In the genomic region with DNA sequence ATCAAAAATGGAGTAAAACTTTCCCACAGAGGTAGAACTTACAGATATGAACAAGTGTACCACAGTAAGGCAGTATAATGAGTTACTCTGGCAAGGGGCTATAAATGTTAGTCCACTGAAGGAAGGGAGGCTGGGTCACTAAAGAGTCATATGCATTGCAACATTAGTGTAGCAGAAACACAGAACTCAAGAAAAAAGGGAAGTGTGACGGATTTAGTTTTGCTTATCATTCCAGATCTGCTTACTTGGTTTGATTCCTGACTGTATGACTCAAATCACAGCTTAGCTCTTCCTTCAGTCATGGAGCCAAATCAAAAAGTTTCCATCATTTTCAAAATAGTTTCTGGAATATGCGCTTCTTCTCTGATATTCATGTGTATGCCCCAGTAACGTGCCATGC, we compare ENCODE assay signal across 21 cellular contexts.
DNase-seq lines count a peak whose midpoint lies in the region; ATAC-seq, FAIRE-seq and TF ChIP-seq lines count a peak whose summit lies in the region.
"Had no signal": no experiment of that assay in that cellular context is flagged by ENCODE, and none has a peak within 500 bp of the region (broad histone marks: within the 10 kb centered on the region; RNA-seq: fewer than 3 reads in every experiment).

No MANE protein-coding gene starts in this region.

- DNase-seq in NB4 (ENCODE audit: low read depth) (peak; percentile 55), astrocyte (ENCODE audit: low read depth) (peak; percentile 62), retinal pigment epithelial cell (ENCODE audit: low read depth) (peak; percentile 63), DMS79 treated with DMSO at 0.1 percent for 48 hours (lab: John Stamatoyannopoulos, UW) (no peak)
- DNase-seq: activated T-cell treated with anti-CD3 and anti-CD28 coated beads, Interleukin-2, amount 50 U/mL, for 72 hours; CD8-positive, alpha-beta memory T cell; left ventricle myocardium superior; naive thymus-derived CD8-positive, alpha-beta T cell; NCI-H2081; NCI-H526; stimulated activated CD4-positive, alpha-beta T cell treated with anti-CD3 and anti-CD28 coated beads, Interleukin-2, amount 100 ng/mL, for 48 hours; T-helper 9 cell had no signal

- H3K4me3 ChIP-seq in NB4 (ENCODE audit: low read depth, low read length) = no peak overlapping the region
- H3K4me3 ChIP-seq in astrocyte (ENCODE audit: insufficient read depth, low read depth, low read length) = no peak overlapping the region
- no peak overlapping the region for H3K4me3 ChIP-seq in retinal pigment epithelial cell (ENCODE audit: low read length)
- H3K4me3 ChIP-seq: esophagus muscularis mucosa, HAP-1 had no signal

- H3K27ac ChIP-seq in astrocyte (ENCODE audit: low read depth, low read length) = no peak overlapping the region
- H3K27ac ChIP-seq: esophagus muscularis mucosa, HL-60 had no signal

- H3K36me3 Mint-ChIP-seq in astrocyte (ENCODE audit: low read depth, unreplicated experiment) = no peaks in the 10 kb centered on the region
- H3K36me3 Mint-ChIP-seq: CD8-positive, alpha-beta memory T cell; naive thymus-derived CD8-positive, alpha-beta T cell; type B pancreatic cell had no signal

- H3K4me1 ChIP-seq in astrocyte (ENCODE audit: insufficient read depth, low read length) = no peaks in the 10 kb centered on the region
- H3K4me1 ChIP-seq: esophagus muscularis mucosa, HAP-1 had no signal

- peaks cover 6% of the 10 kb centered on the region for H3K4me1 Mint-ChIP-seq in astrocyte (ENCODE audit: low read depth, unreplicated experiment)
- H3K4me1 Mint-ChIP-seq: CD8-positive, alpha-beta memory T cell; naive thymus-derived CD8-positive, alpha-beta T cell had no signal

- no peak overlapping the region for H3K4me2 ChIP-seq in astrocyte (ENCODE audit: low read length)

- no peaks in the 10 kb centered on the region for H4K20me1 ChIP-seq in astrocyte (ENCODE audit: insufficient read depth, low read length)

- H3K9me3 Mint-ChIP-seq in astrocyte (ENCODE audit: unreplicated experiment) = no peaks in the 10 kb centered on the region
- H3K9me3 Mint-ChIP-seq: dendritic cell treated with granulocyte-macrophage colony-stimulating factor and Interleukin-4, amounts not matched to agents 40 ng/mL and 50 ng/mL, for 4 days; type B pancreatic cell had no signal

- H3K9me3 ChIP-seq in astrocyte (ENCODE audit: insufficient read depth, low read depth, low read length) = no peaks in the 10 kb centered on the region
- H3K9me3 ChIP-seq: esophagus muscularis mucosa, HAP-1 had no signal

- H2AFZ ChIP-seq in astrocyte (ENCODE audit: low read depth, low read length) = no peak overlapping the region

- TF ChIP-seq POLR2A in NB4 (IDR thresholded peaks at IDR 0.05; ENCODE audit: extremely low read depth, insufficient read length) (no peak), GM18505 (IDR thresholded peaks at IDR 0.05; ENCODE audit: borderline replicate concordance, extremely low read depth, insufficient read depth, insufficient read length) (no peak)

- no peaks in the 10 kb centered on the region for H3K36me3 ChIP-seq in astrocyte (ENCODE audit: insufficient read depth, low read length)
- H3K36me3 ChIP-seq: esophagus muscularis mucosa, HAP-1 had no signal

- H3K9ac ChIP-seq in astrocyte (ENCODE audit: low read length) = no peak overlapping the region

- no peaks in the 10 kb centered on the region for H3K79me2 ChIP-seq in astrocyte (ENCODE audit: insufficient read depth, low read length)

- ATAC-seq in GM18511 (IDR thresholded peaks at IDR 0.05; ENCODE audit: unreplicated experiment) (peak; percentile 44), GM18505 (IDR thresholded peaks at IDR 0.05; ENCODE audit: unreplicated experiment) (no peak), GM21528 (IDR thresholded peaks at IDR 0.05; ENCODE audit: low FRiP score, unreplicated experiment) (no peak)
- ATAC-seq: activated T-cell treated with anti-CD3 and anti-CD28 coated beads, Interleukin-2, amount 50 U/mL, for 72 hours; left ventricle myocardium superior; naive thymus-derived CD8-positive, alpha-beta T cell had no signal

- no peak overlapping the region for H3K4me3 Mint-ChIP-seq in astrocyte (ENCODE audit: unreplicated experiment)
- H3K4me3 Mint-ChIP-seq: activated T-cell treated with anti-CD3 and anti-CD28 coated beads, Interleukin-2, amount 50 U/mL, for 72 hours; CD8-positive, alpha-beta memory T cell; dendritic cell treated with granulocyte-macrophage colony-stimulating factor and Interleukin-4, amounts not matched to agents 40 ng/mL and 50 ng/mL, for 4 days; naive thymus-derived CD8-positive, alpha-beta T cell; type B pancreatic cell had no signal

- TF ChIP-seq CTCF in NB4 (IDR thresholded peaks at IDR 0.05; ENCODE audit: low read depth, low read length) (no peak), astrocyte (IDR thresholded peaks at IDR 0.05; ENCODE audit: insufficient read depth, low read depth, low read length) (no peak), retinal pigment epithelial cell (conservative IDR thresholded peaks at IDR 0.05; ENCODE audit: low read depth, low read length) (no peak)

- H3K27me3 Mint-ChIP-seq in astrocyte (ENCODE audit: low read depth, unreplicated experiment) = no peaks in the 10 kb centered on the region
- H3K27me3 Mint-ChIP-seq: CD8-positive, alpha-beta memory T cell; dendritic cell treated with granulocyte-macrophage colony-stimulating factor and Interleukin-4, amounts not matched to agents 40 ng/mL and 50 ng/mL, for 4 days; naive thymus-derived CD8-positive, alpha-beta T cell; type B pancreatic cell had no signal

- H3K27ac Mint-ChIP-seq in astrocyte (ENCODE audit: unreplicated experiment) = no peak overlapping the region
- H3K27ac Mint-ChIP-seq: activated T-cell treated with anti-CD3 and anti-CD28 coated beads, Interleukin-2, amount 50 U/mL, for 72 hours; CD8-positive, alpha-beta memory T cell; dendritic cell treated with granulocyte-macrophage colony-stimulating factor and Interleukin-4, amounts not matched to agents 40 ng/mL and 50 ng/mL, for 4 days; naive thymus-derived CD8-positive, alpha-beta T cell; type B pancreatic cell had no signal

- FAIRE-seq in astrocyte (lab: Jason Lieb, UNC) = no peak
- FAIRE-seq: G401.6 had no signal

- no peaks in the 10 kb centered on the region for H3K27me3 ChIP-seq in astrocyte (ENCODE audit: insufficient read depth, low read length)
- H3K27me3 ChIP-seq: esophagus muscularis mucosa had no signal
